In genomic region chr11:3795131-3796092, GRCh38 we compare ENCODE assay signal across 8 cellular contexts. TPM values are rescaled to one million over a fixed set of nuclear protein-coding genes. Genes with fewer than 3 reads are reported as not detected.
DNase-seq lines count a peak whose midpoint lies in the region; ATAC-seq, FAIRE-seq and TF ChIP-seq lines count a peak whose summit lies in the region.

No MANE protein-coding gene starts in this region.

- H3K79me2 ChIP-seq in HepG2 (ENCODE audit: insufficient read depth, low read length), result peaks cover 62% of the 10 kb centered on the region

- peak overlapping the region; percentile 97 for H3K4me3 Mint-ChIP-seq in activated T-cell treated with anti-CD3 and anti-CD28 coated beads, Interleukin-2, amount 50 U/mL, for 4 hours

- peak overlapping the region; percentile 98 for H3K9ac ChIP-seq in adipocyte (ENCODE audit: low read length)
- peak overlapping the region; percentile 97 for H3K9ac ChIP-seq in HepG2 (ENCODE audit: insufficient read depth, low read depth, low read length)

- FAIRE-seq in HepG2 (lab: Jason Lieb, UNC), result no peak

- TF ChIP-seq CTCF in HepG2 (CRISPR knock-in tag; IDR thresholded peaks at IDR 0.05) (no peak), thoracic aorta (IDR thresholded peaks at IDR 0.05) (no peak)

- H3K27ac ChIP-seq in HepG2 (ENCODE audit: extremely low read length, insufficient read depth, low read length) (peak overlapping the region; percentile 88), thoracic aorta (peak overlapping the region in 1 of 2 donors; percentile 89)

- no peak for TF ChIP-seq POLR2A in HepG2 (IDR thresholded peaks at IDR 0.05; ENCODE audit: insufficient read depth in 1 of 2, low read depth in 2 of 2, low read length in 2 of 2)

- peaks cover 43% of the 10 kb centered on the region for H3K4me1 Mint-ChIP-seq in activated T-cell treated with anti-CD3 and anti-CD28 coated beads, Interleukin-2, amount 50 U/mL, for 4 hours (ENCODE audit: low read depth)

- DNase-seq in activated T-cell treated with anti-CD3 and anti-CD28 coated beads, Interleukin-2, amount 50 U/mL, for 4 hours, result no peak
- no peak for DNase-seq in activated T-cell treated with anti-CD3 and anti-CD28 coated beads for 4 hours
- DNase-seq in adipocyte (ENCODE audit: low read depth), result no peak
- DNase-seq in HepG2 (ENCODE audit: low spot score), result no peak
- no peak for DNase-seq in thoracic aorta (ENCODE audit: low spot score)
- no peak for DNase-seq in KG1 (lab: John Stamatoyannopoulos, UW)
- no peak for DNase-seq in ecto neural progenitor cell (ENCODE audit: low spot score)

- TF ChIP-seq EP300 in HepG2 (IDR thresholded peaks at IDR 0.05; ENCODE audit: low read depth in 2 of 2, low read length in 2 of 2) (no peak), HepG2 (CRISPR knock-in tag; IDR thresholded peaks at IDR 0.05; ENCODE audit: borderline replicate concordance) (no peak)

- POLR2A ChIA-PET in HepG2 (lab: Yijun Ruan, JAX), result interaction anchor here (1.8 kb wide), 1 partner anchor 13 kb away, joined by 5 read pairs; the partner anchor contains the start of gene PGAP2

- intact Hi-C loops in HepG2 (cut with micrococcal nuclease; ENCODE audit: unreplicated experiment), result no loop called here

- H3K36me3 ChIP-seq in adipocyte (ENCODE audit: control insufficient read depth, insufficient read depth, low read length, severe bottlenecking) (peaks cover 25% of the 10 kb centered on the region), HepG2 (replicated peaks in 1 of 2; ENCODE audit: control insufficient read depth in 1 of 2, insufficient read depth in 2 of 2, low read length in 2 of 2) (peaks cover 3 to 18% of the 10 kb centered on the region in 2 experiments; a peak in 4 of 5 replicates), thoracic aorta (peaks cover 11% of the 10 kb centered on the region)

- in situ Hi-C loops in HepG2 (cut with HindIII; ENCODE audit: extremely low pct_ligation_motif_present, low pct_unique_long_range_greater_than_20kb), result no loop called here

- CTCF ChIA-PET in HepG2 (lab: Yijun Ruan, JAX; ENCODE audit: low intra/inter-chr PET ratio, low total read pairs), result no interaction called here

- H3K9me3 ChIP-seq in adipocyte (ENCODE audit: control insufficient read depth, low read length), result no peaks in the 10 kb centered on the region
- no peaks in the 10 kb centered on the region for H3K9me3 ChIP-seq in HepG2 (ENCODE audit: low read length)
- H3K9me3 ChIP-seq in thoracic aorta, result no peaks in the 10 kb centered on the region

- no peaks in the 10 kb centered on the region for H3K27me3 ChIP-seq in adipocyte (replicated peaks; ENCODE audit: control insufficient read depth, insufficient read depth, low read length)
- no peaks in the 10 kb centered on the region; a peak in 1 of 5 replicates for H3K27me3 ChIP-seq in HepG2 (ENCODE audit: control insufficient read depth in 1 of 2, insufficient read depth in 2 of 2, low read length in 2 of 2)
- no peaks in the 10 kb centered on the region for H3K27me3 ChIP-seq in thoracic aorta (replicated peaks; ENCODE audit: insufficient read depth)

- 86% methylated on average over 8 of the region's 8 CpGs for WGBS in HepG2 (ENCODE audit: low lambda C conversion rate)

- peak overlapping the region; percentile 85 for H3K4me2 ChIP-seq in HepG2 (ENCODE audit: low read depth, low read length)

- H3K4me1 ChIP-seq in adipocyte (ENCODE audit: control insufficient read depth, insufficient read depth, low read length) (peaks cover 28% of the 10 kb centered on the region), HepG2 (ENCODE audit: insufficient read depth, low read length) (peaks cover 32% of the 10 kb centered on the region), thoracic aorta (ENCODE audit: control insufficient read depth in 1 of 2, low read depth in 2 of 2) (peaks cover 17 to 27% of the 10 kb centered on the region in 2 donors)

- no peak for TF ChIP-seq RAD21 in HepG2 (CRISPR knock-in tag; IDR thresholded peaks at IDR 0.05)

- no peaks in the 10 kb centered on the region for H3K9me3 Mint-ChIP-seq in activated T-cell treated with anti-CD3 and anti-CD28 coated beads, Interleukin-2, amount 50 U/mL, for 4 hours

- no peak for ATAC-seq in activated T-cell treated with anti-CD3 and anti-CD28 coated beads, Interleukin-2, amount 50 U/mL, for 4 hours
- ATAC-seq in HepG2, result no peak
- no peak for ATAC-seq in thoracic aorta (ENCODE audit: insufficient number of reproducible peaks, low FRiP score, low read depth)
- no peak for ATAC-seq in GM21723 (IDR thresholded peaks at IDR 0.05; ENCODE audit: unreplicated experiment)

- peaks cover 22% of the 10 kb centered on the region for H4K20me1 ChIP-seq in HepG2 (ENCODE audit: insufficient read depth, low read length)

- BruUV-seq in HepG2 (replicated peaks; lab: Mats Ljungman, UMichigan), result no TSS peak

- peak overlapping the region; percentile 99 for H3K4me3 ChIP-seq in adipocyte (ENCODE audit: low read length)
- H3K4me3 ChIP-seq in HepG2 (replicated peaks in 1 of 3; ENCODE audit: insufficient read depth in 1 of 3, low read depth in 2 of 3, low read length in 3 of 3), result peak overlapping the region; percentile 87 to 98 (median 96)
- H3K4me3 ChIP-seq in thoracic aorta, result peak overlapping the region; percentile 94

- H2AFZ ChIP-seq in HepG2 (ENCODE audit: low read length), result no peak overlapping the region

- no peaks in the 10 kb centered on the region for H3K27me3 Mint-ChIP-seq in activated T-cell treated with anti-CD3 and anti-CD28 coated beads, Interleukin-2, amount 50 U/mL, for 4 hours (ENCODE audit: low read depth)

- peaks cover 9% of the 10 kb centered on the region for H3K36me3 Mint-ChIP-seq in activated T-cell treated with anti-CD3 and anti-CD28 coated beads, Interleukin-2, amount 50 U/mL, for 4 hours (ENCODE audit: insufficient read depth)

RNA-seq across cellular contexts. Expression of gene NUP98, which starts 1.9 kb away (rescaled TPM):
- 100 to 1,000 TPM; 118 to 124 (median 119) TPM for total RNA-seq in activated T-cell treated with anti-CD3 and anti-CD28 coated beads, Interleukin-2, amount 50 U/mL, for 4 hours
- total RNA-seq in HepG2 (2016; rRNA removed; fragmentation: Illumina TruSeq; extraction: Trizol), result 85.3 and 126 TPM in 2 replicates
- 43.1 and 51.6 TPM in 2 replicates for total RNA-seq in HepG2 (2016; cell fraction: cytosol; rRNA removed; fragmentation: Illumina TruSeq; extraction: Trizol; ENCODE audit: low read depth)
- total RNA-seq in HepG2 (2016; cell fraction: insoluble cytoplasmic fraction; rRNA removed; fragmentation: Illumina TruSeq; extraction: Trizol), result 89.3 and 123 TPM in 2 replicates
- 26.3 and 32.0 TPM in 2 replicates for total RNA-seq in HepG2 (2016; cell fraction: membrane; rRNA removed; fragmentation: Illumina TruSeq; extraction: Trizol)
- 76.7 and 93.4 TPM in 2 replicates for total RNA-seq in HepG2 (2016; cell fraction: nucleus; rRNA removed; fragmentation: Illumina TruSeq; extraction: Trizol)
- polyA plus RNA-seq in HepG2 (2011; rRNA removed), result 73.6 and 76.6 TPM in 2 replicates
- 69.6 and 79.5 TPM in 2 replicates for polyA plus RNA-seq in HepG2 (2011; cell fraction: cytosol; rRNA removed)
- polyA plus RNA-seq in HepG2 (2011; cell fraction: nucleus; rRNA removed), result 104 and 106 TPM in 2 replicates
- polyA plus RNA-seq in HepG2 (2012), result 30.9 and 40.3 TPM in 2 replicates
- polyA plus RNA-seq in HepG2 (2016; cell fraction: cytosol; fragmentation: Illumina TruSeq; extraction: Trizol; ENCODE audit: low read depth), result 3.7 and 4.0 TPM in 2 replicates
- 75.4 and 87.3 TPM in 2 replicates for polyA plus RNA-seq in HepG2 (2016; cell fraction: insoluble cytoplasmic fraction; fragmentation: Illumina TruSeq; extraction: Trizol; ENCODE audit: low read depth)
- 7.2 and 10.0 TPM in 2 replicates for polyA plus RNA-seq in HepG2 (2016; cell fraction: membrane; fragmentation: Illumina TruSeq; extraction: Trizol; ENCODE audit: low read depth)
- 69.6 and 70.2 TPM in 2 replicates for polyA plus RNA-seq in HepG2 (2016; cell fraction: nucleus; fragmentation: Illumina TruSeq; extraction: Trizol; ENCODE audit: insufficient read depth, low read depth)
- 297 and 701 TPM in 2 replicates for polyA minus RNA-seq in HepG2 (2011; rRNA and poly(A)+ RNA removed; ENCODE audit: low replicate concordance)
- polyA minus RNA-seq in HepG2 (2011; cell fraction: cytosol; rRNA and poly(A)+ RNA removed), result 83.2 and 92.9 TPM in 2 replicates
- 87.9 and 109 TPM in 2 replicates for polyA minus RNA-seq in HepG2 (2011; cell fraction: nucleus; rRNA and poly(A)+ RNA removed)
- 100 to 1,000 TPM; 135 to 216 TPM for total RNA-seq in thoracic aorta

RNA-seq across cellular contexts. Expression of gene PGAP2, which starts 12.9 kb away (rescaled TPM):
- 10 to 100 TPM; 28.9 to 31.2 (median 29.0) TPM for total RNA-seq in activated T-cell treated with anti-CD3 and anti-CD28 coated beads, Interleukin-2, amount 50 U/mL, for 4 hours
- 16.8 and 21.5 TPM in 2 replicates for total RNA-seq in HepG2 (2016; rRNA removed; fragmentation: Illumina TruSeq; extraction: Trizol)
- total RNA-seq in HepG2 (2016; cell fraction: cytosol; rRNA removed; fragmentation: Illumina TruSeq; extraction: Trizol; ENCODE audit: low read depth), result 20.3 and 25.5 TPM in 2 replicates
- 17.1 and 19.6 TPM in 2 replicates for total RNA-seq in HepG2 (2016; cell fraction: insoluble cytoplasmic fraction; rRNA removed; fragmentation: Illumina TruSeq; extraction: Trizol)
- 36.5 and 42.1 TPM in 2 replicates for total RNA-seq in HepG2 (2016; cell fraction: membrane; rRNA removed; fragmentation: Illumina TruSeq; extraction: Trizol)
- 16.9 and 22.3 TPM in 2 replicates for total RNA-seq in HepG2 (2016; cell fraction: nucleus; rRNA removed; fragmentation: Illumina TruSeq; extraction: Trizol)
- polyA plus RNA-seq in HepG2 (2011; rRNA removed), result 46.8 and 47.8 TPM in 2 replicates
- polyA plus RNA-seq in HepG2 (2011; cell fraction: cytosol; rRNA removed), result 34.6 and 41.7 TPM in 2 replicates
- 70.5 and 72.6 TPM in 2 replicates for polyA plus RNA-seq in HepG2 (2011; cell fraction: nucleus; rRNA removed)
- polyA plus RNA-seq in HepG2 (2012), result 17.5 and 20.8 TPM in 2 replicates
- 42.7 and 51.8 TPM in 2 replicates for polyA plus RNA-seq in HepG2 (2016; cell fraction: cytosol; fragmentation: Illumina TruSeq; extraction: Trizol; ENCODE audit: low read depth)
- polyA plus RNA-seq in HepG2 (2016; cell fraction: insoluble cytoplasmic fraction; fragmentation: Illumina TruSeq; extraction: Trizol; ENCODE audit: low read depth), result 29.8 and 30.5 TPM in 2 replicates
- polyA plus RNA-seq in HepG2 (2016; cell fraction: membrane; fragmentation: Illumina TruSeq; extraction: Trizol; ENCODE audit: low read depth), result 58.5 and 61.9 TPM in 2 replicates
- 62.7 and 64.3 TPM in 2 replicates for polyA plus RNA-seq in HepG2 (2016; cell fraction: nucleus; fragmentation: Illumina TruSeq; extraction: Trizol; ENCODE audit: insufficient read depth, low read depth)
- polyA minus RNA-seq in HepG2 (2011; rRNA and poly(A)+ RNA removed; ENCODE audit: low replicate concordance), result 72.3 and 77.1 TPM in 2 replicates
- polyA minus RNA-seq in HepG2 (2011; cell fraction: cytosol; rRNA and poly(A)+ RNA removed), result 15.6 and 19.4 TPM in 2 replicates
- 9.1 and 11.2 TPM in 2 replicates for polyA minus RNA-seq in HepG2 (2011; cell fraction: nucleus; rRNA and poly(A)+ RNA removed)
- total RNA-seq in thoracic aorta, result 10 to 100 TPM in 1 of 2 donors, 1 to 10 TPM in 1; 4.4 to 22.5 TPM

RNA-seq across cellular contexts. Expression of gene RHOG, which starts 45.3 kb away (rescaled TPM):
- total RNA-seq in activated T-cell treated with anti-CD3 and anti-CD28 coated beads, Interleukin-2, amount 50 U/mL, for 4 hours, result 100 to 1,000 TPM; 174 to 187 (median 184) TPM
- total RNA-seq in HepG2 (2016; rRNA removed; fragmentation: Illumina TruSeq; extraction: Trizol) (7.7 TPM in 2 replicates), thoracic aorta (10 to 100 TPM; 49.4 to 69.7 TPM)
- 2.6 and 3.6 TPM in 2 replicates for total RNA-seq in HepG2 (2016; cell fraction: cytosol; rRNA removed; fragmentation: Illumina TruSeq; extraction: Trizol; ENCODE audit: low read depth)
- total RNA-seq in HepG2 (2016; cell fraction: insoluble cytoplasmic fraction; rRNA removed; fragmentation: Illumina TruSeq; extraction: Trizol), result 5.8 and 6.8 TPM in 2 replicates
- 5.8 and 7.4 TPM in 2 replicates for total RNA-seq in HepG2 (2016; cell fraction: membrane; rRNA removed; fragmentation: Illumina TruSeq; extraction: Trizol)
- total RNA-seq in HepG2 (2016; cell fraction: nucleus; rRNA removed; fragmentation: Illumina TruSeq; extraction: Trizol), result 5.9 and 6.2 TPM in 2 replicates
- 23.4 and 27.1 TPM in 2 replicates for polyA plus RNA-seq in HepG2 (2011; rRNA removed)
- 28.2 and 39.4 TPM in 2 replicates for polyA plus RNA-seq in HepG2 (2011; cell fraction: cytosol; rRNA removed)
- 16.2 and 18.8 TPM in 2 replicates for polyA plus RNA-seq in HepG2 (2011; cell fraction: nucleus; rRNA removed)
- polyA plus RNA-seq in HepG2 (2012), result 15.8 and 27.4 TPM in 2 replicates
- 9.6 and 10.7 TPM in 2 replicates for polyA plus RNA-seq in HepG2 (2016; cell fraction: cytosol; fragmentation: Illumina TruSeq; extraction: Trizol; ENCODE audit: low read depth)
- polyA plus RNA-seq in HepG2 (2016; cell fraction: insoluble cytoplasmic fraction; fragmentation: Illumina TruSeq; extraction: Trizol; ENCODE audit: low read depth), result 21.0 and 25.0 TPM in 2 replicates
- polyA plus RNA-seq in HepG2 (2016; cell fraction: membrane; fragmentation: Illumina TruSeq; extraction: Trizol; ENCODE audit: low read depth), result 18.5 and 19.3 TPM in 2 replicates
- polyA plus RNA-seq in HepG2 (2016; cell fraction: nucleus; fragmentation: Illumina TruSeq; extraction: Trizol; ENCODE audit: insufficient read depth, low read depth), result 22.3 and 26.4 TPM in 2 replicates
- polyA minus RNA-seq in HepG2 (2011; rRNA and poly(A)+ RNA removed; ENCODE audit: low replicate concordance), result 83.5 and 114 TPM in 2 replicates
- 21.8 and 27.6 TPM in 2 replicates for polyA minus RNA-seq in HepG2 (2011; cell fraction: cytosol; rRNA and poly(A)+ RNA removed)
- 11.5 and 17.4 TPM in 2 replicates for polyA minus RNA-seq in HepG2 (2011; cell fraction: nucleus; rRNA and poly(A)+ RNA removed)
